9 cellular contexts compared by ENCODE assay signal in genomic region chr12:30985814-30986452, GRCh38. TPM values are rescaled to one million over a fixed set of nuclear protein-coding genes. Genes with fewer than 3 reads are reported as not detected.
DNase-seq lines count a peak whose midpoint lies in the region; ATAC-seq, FAIRE-seq and TF ChIP-seq lines count a peak whose summit lies in the region.
"Had no signal": no experiment of that assay in that cellular context is flagged by ENCODE, and none has a peak within 500 bp of the region (broad histone marks: within the 10 kb centered on the region; RNA-seq: fewer than 3 reads in every experiment).

No MANE protein-coding gene starts in this region.

- no peak overlapping the region for H3K4me2 ChIP-seq in endothelial cell of umbilical vein (ENCODE audit: insufficient read depth, low read length)

- no peaks in the 10 kb centered on the region for H3K27me3 ChIP-seq in endothelial cell of umbilical vein (ENCODE audit: control insufficient read depth in 2 of 2, insufficient read depth in 2 of 2, low read length in 2 of 2)
- H3K27me3 ChIP-seq in CD8-positive, alpha-beta T cell (ENCODE audit: insufficient read depth, low read length) = no peaks in the 10 kb centered on the region

- BruUV-seq in endothelial cell of umbilical vein (replicated peaks; lab: Mats Ljungman, UMichigan) = no TSS peak

- POLR2A ChIA-PET in endothelial cell of umbilical vein (lab: Charles Lee) = no interaction called here
- POLR2A ChIA-PET in CD8-positive, alpha-beta T cell (lab: Charles Lee) = no interaction called here

- no peak overlapping the region for H3K4me3 ChIP-seq in endothelial cell of umbilical vein (replicated peaks in 1 of 3; ENCODE audit: insufficient read depth in 1 of 3, low read depth in 1 of 3, low read length in 3 of 3)
- no peak overlapping the region for H3K4me3 ChIP-seq in CD8-positive, alpha-beta T cell (ENCODE audit: low read depth, low read length)

- TF ChIP-seq CTCF in endothelial cell of umbilical vein (IDR thresholded peaks at IDR 0.05; ENCODE audit: extremely low read depth in 1 of 2, insufficient read depth in 1 of 2, low read depth in 1 of 2, low read length in 2 of 2) = peak; percentile 75 to 95
- peak; percentile 33 for TF ChIP-seq CTCF in mesothelial cell of epicardium (IDR thresholded peaks at IDR 0.05; ENCODE audit: unreplicated experiment)
- no peak for TF ChIP-seq CTCF in CD8-positive, alpha-beta T cell (IDR thresholded peaks at IDR 0.05)

- no peak overlapping the region for H3K4me3 Mint-ChIP-seq in mesothelial cell of epicardium
- H3K4me3 Mint-ChIP-seq in CD8-positive, alpha-beta T cell = no peak overlapping the region

- peak; percentile 90 for FAIRE-seq in endothelial cell of umbilical vein (lab: Jason Lieb, UNC)

- ATAC-seq in GM19438 (IDR thresholded peaks at IDR 0.05; ENCODE audit: low read depth, unreplicated experiment) = peak; percentile 59
- ATAC-seq in CD8-positive, alpha-beta T cell = no peak

- no peak overlapping the region for H2AFZ ChIP-seq in endothelial cell of umbilical vein (ENCODE audit: low read depth, low read length)

- no peaks in the 10 kb centered on the region for H3K36me3 ChIP-seq in endothelial cell of umbilical vein (ENCODE audit: control insufficient read depth in 2 of 2, extremely low read depth in 1 of 2, insufficient read depth in 2 of 2, low read length in 2 of 2)
- H3K36me3 ChIP-seq in CD8-positive, alpha-beta T cell (ENCODE audit: insufficient read depth, low read length) = no peaks in the 10 kb centered on the region

- no peak for TF ChIP-seq POLR2A in endothelial cell of umbilical vein (IDR thresholded peaks at IDR 0.05; ENCODE audit: low read depth, low read length)

- H3K79me2 ChIP-seq in endothelial cell of umbilical vein (ENCODE audit: control insufficient read depth, insufficient read depth, low read length) = no peaks in the 10 kb centered on the region

- H3K4me1 Mint-ChIP-seq in mesothelial cell of epicardium = no peaks in the 10 kb centered on the region
- H3K4me1 Mint-ChIP-seq in CD8-positive, alpha-beta T cell (ENCODE audit: low read depth) = no peaks in the 10 kb centered on the region

- CTCF ChIA-PET in endothelial cell of umbilical vein (lab: Charles Lee) = interaction anchor here (0.5 to 5.2 kb wide), 37 partner anchors 9 to 286 kb away, joined by 3 to 104 read pairs (median 5); partner anchors contain the start of gene TSPAN11
- CTCF ChIA-PET in CD8-positive, alpha-beta T cell (lab: Charles Lee) = no interaction called here

- no peaks in the 10 kb centered on the region for H3K27me3 Mint-ChIP-seq in mesothelial cell of epicardium (ENCODE audit: low read depth)
- H3K27me3 Mint-ChIP-seq in CD8-positive, alpha-beta T cell (ENCODE audit: low read depth) = no peaks in the 10 kb centered on the region

- H3K36me3 Mint-ChIP-seq in mesothelial cell of epicardium = no peaks in the 10 kb centered on the region
- no peaks in the 10 kb centered on the region for H3K36me3 Mint-ChIP-seq in CD8-positive, alpha-beta T cell

- no peak overlapping the region for H3K9ac ChIP-seq in endothelial cell of umbilical vein (replicated peaks; ENCODE audit: extremely low read depth, insufficient read depth, low read length)

- dilution Hi-C loops in endothelial cell of umbilical vein (cut with MboI; ENCODE audit: extremely low pct_ligation_motif_present, low sequenced_read_pairs) = no loop called here

- no peaks in the 10 kb centered on the region for H3K9me3 Mint-ChIP-seq in mesothelial cell of epicardium
- H3K9me3 Mint-ChIP-seq in CD8-positive, alpha-beta T cell = no peaks in the 10 kb centered on the region

- no peaks in the 10 kb centered on the region for H4K20me1 ChIP-seq in endothelial cell of umbilical vein (replicated peaks; ENCODE audit: control insufficient read depth, extremely low read depth, insufficient read depth, low read length)

- no peaks in the 10 kb centered on the region for H3K9me1 ChIP-seq in endothelial cell of umbilical vein (replicated peaks; ENCODE audit: control insufficient read depth, extremely low read depth, insufficient read depth, low read length)

- H3K27ac ChIP-seq in endothelial cell of umbilical vein (ENCODE audit: insufficient read depth, low read depth, low read length) = no peak overlapping the region
- H3K27ac ChIP-seq in CD8-positive, alpha-beta T cell (ENCODE audit: low read depth, low read length) = no peak overlapping the region

- no peaks in the 10 kb centered on the region for H3K9me3 ChIP-seq in endothelial cell of umbilical vein (replicated peaks; ENCODE audit: control insufficient read depth, insufficient read depth, low read length)
- H3K9me3 ChIP-seq in CD8-positive, alpha-beta T cell (ENCODE audit: low read length) = no peaks in the 10 kb centered on the region

- no peaks in the 10 kb centered on the region for H3K4me1 ChIP-seq in endothelial cell of umbilical vein (ENCODE audit: control insufficient read depth, extremely low read depth, insufficient read depth, low read length)
- H3K4me1 ChIP-seq in CD8-positive, alpha-beta T cell (ENCODE audit: insufficient read depth, low read length) = no peaks in the 10 kb centered on the region

- peak; percentile 81 for DNase-seq in DMS79 treated with DMSO at 0.1 percent for 48 hours (lab: John Stamatoyannopoulos, UW)
- peak; percentile 26 for DNase-seq in LHCN-M2 (ENCODE audit: low read depth)
- DNase-seq in SW 1271 (lab: John Stamatoyannopoulos, UW) = peak; percentile 21 to 46
- peak; percentile 65 for DNase-seq in endothelial cell of umbilical vein (ENCODE audit: low read depth, low spot score)
- peak in 1 of 2 experiments; percentile 71 for DNase-seq in mesothelial cell of epicardium (ENCODE audit: low spot score in 2 of 2, unreplicated experiment in 2 of 2)
- no peak for DNase-seq in effector CD8-positive, alpha-beta T cell (lab: John Stamatoyannopoulos, UW)
- DNase-seq in CD8-positive, alpha-beta T cell = no peak

- intact Hi-C loops in endothelial cell of umbilical vein (cut with micrococcal nuclease) = loop anchor here (1.0 to 5.0 kb wide), 6 partner anchors 46 to 251 kb away; partner anchors contain the start of gene TSPAN11
- intact Hi-C loops in CD8-positive, alpha-beta T cell (cut with DNase I, micrococcal nuclease) = no loop called here

- H3K27ac Mint-ChIP-seq in mesothelial cell of epicardium = no peak overlapping the region
- H3K27ac Mint-ChIP-seq in CD8-positive, alpha-beta T cell = no peak overlapping the region

TF ChIP-seq in endothelial cell of umbilical vein, 7 proteins besides CTCF, POLR2A, EP300 and RAD21:
- TF ChIP-seq POLR2AphosphoS5 (IDR thresholded peaks at IDR 0.05; ENCODE audit: insufficient read depth, low read depth, low read length) (no peak), MAX (IDR thresholded peaks at IDR 0.05; ENCODE audit: insufficient read depth, insufficient read length) (no peak), EZH2 (IDR thresholded peaks at IDR 0.05; ENCODE audit: borderline replicate concordance, low read depth, low read length, severe bottlenecking) (no peak), FOS (IDR thresholded peaks at IDR 0.05; ENCODE audit: borderline replicate concordance, insufficient read depth, low read length) (no peak), JUN (IDR thresholded peaks at IDR 0.05; ENCODE audit: borderline replicate concordance, insufficient read depth, insufficient read length, low read depth) (no peak), MYC (IDR thresholded peaks at IDR 0.05; ENCODE audit: low read depth, low read length) (no peak), GATA2 (IDR thresholded peaks at IDR 0.05; ENCODE audit: insufficient read depth, insufficient read length, low read depth, low read length) (no peak)

RNA-seq across cellular contexts. Expression of gene TSPAN11, which starts 59.4 kb away (rescaled TPM):
- 0.17 and 0.32 TPM in 2 replicates for total RNA-seq in LHCN-M2 (2014; rRNA removed)
- polyA plus RNA-seq in LHCN-M2 (2012) = 0.11 TPM
- 3.9 and 4.5 TPM in 2 replicates for total RNA-seq in endothelial cell of umbilical vein
- polyA plus RNA-seq in endothelial cell of umbilical vein = 2.1 and 3.7 TPM in 2 replicates
- polyA plus RNA-seq in endothelial cell of umbilical vein (2011; cell fraction: cytosol; rRNA removed) = 1.4 and 1.7 TPM in 2 replicates
- polyA plus RNA-seq in endothelial cell of umbilical vein (2011; cell fraction: nucleus; rRNA removed) = 3.6 and 4.1 TPM in 2 replicates
- 8.0 and 14.0 TPM in 2 replicates for polyA plus RNA-seq in endothelial cell of umbilical vein (2012)
- polyA minus RNA-seq in endothelial cell of umbilical vein = 3.8 and 5.2 TPM in 2 replicates
- not detected for polyA minus RNA-seq in endothelial cell of umbilical vein (2011; cell fraction: cytosol; rRNA and poly(A)+ RNA removed)
- polyA minus RNA-seq in endothelial cell of umbilical vein (2011; cell fraction: nucleus; rRNA and poly(A)+ RNA removed) = 2.2 and 2.3 TPM in 2 replicates
- total RNA-seq in mesothelial cell of epicardium = 19.7 to 20.6 TPM (median 19.8 TPM) in 3 replicates
- not detected for total RNA-seq in CD8-positive, alpha-beta T cell
- total RNA-seq: T-helper 2 cell treated with Interferon-gamma antibody and Interleukin-4, amounts not matched to agents 100 ng/mL and 5 ng/mL, for 36 hours had no signal

Comparison
In these comparisons a context has a peak if more than half of its experiments do, and no peak if none do; other contexts are left out.
1. DNase-seq: peak in DMS79 treated with DMSO at 0.1 percent for 48 hours (single experiment), LHCN-M2 (single experiment), SW 1271 (2 of 2) and endothelial cell of umbilical vein (single experiment); none in effector CD8-positive, alpha-beta T cell (single experiment) and CD8-positive, alpha-beta T cell (0 of 7).